8 cellular contexts compared by ENCODE assay signal in genomic region chr11:35030716-35031213, GRCh38.
DNase-seq lines count a peak whose midpoint lies in the region; ATAC-seq, FAIRE-seq and TF ChIP-seq lines count a peak whose summit lies in the region.

No MANE protein-coding gene starts in this region.

- H3K4me1 Mint-ChIP-seq in activated CD4-positive, alpha-beta T cell treated with anti-CD3 and anti-CD28 coated beads, Interleukin-2, amount 10 ng/mL, durations not matched to agents 7 days and 5 days = peaks cover 52% of the 10 kb centered on the region
- H3K4me1 Mint-ChIP-seq in stimulated activated memory B cell treated with anti-CD40 and anti-IgM and Interleukin-4, amounts not matched to agents 10 μg/mL and 1 μg/mL and 100 μg/mL, for 72 hours = peaks cover 39% of the 10 kb centered on the region
- peaks cover 13% of the 10 kb centered on the region for H3K4me1 Mint-ChIP-seq in Caco-2 (ENCODE audit: low read depth, unreplicated experiment)

- no peaks in the 10 kb centered on the region for H3K27me3 ChIP-seq in foreskin keratinocyte
- H3K27me3 ChIP-seq in Caco-2 (replicated peaks; ENCODE audit: control insufficient read depth, insufficient read depth, low read length) = no peaks in the 10 kb centered on the region; the same call in 1 of the 2 replicates

- H3K4me3 ChIP-seq in AG10803 (ENCODE audit: low read length) (no peak overlapping the region), Caco-2 (ENCODE audit: low read depth, low read length) (no peak overlapping the region)

- CTCF ChIA-PET in activated CD4-positive, alpha-beta T cell treated with anti-CD3 and anti-CD28 coated beads, Interleukin-2, amount 10 ng/mL, durations not matched to agents 7 days and 5 days (lab: Charles Lee) = interaction anchor here (0.6 to 5.2 kb wide), 10 partner anchors 8 to 966 kb away, joined by 3 to 23 read pairs (median 5); no protein-coding TSS in a partner anchor
- CTCF ChIA-PET in Caco-2 (lab: Charles Lee) = no interaction called here

- peak; percentile 87 for ATAC-seq in foreskin keratinocyte
- peak; percentile 68 for ATAC-seq in stimulated activated memory B cell treated with anti-CD40 and anti-IgM and Interleukin-4, amounts not matched to agents 10 μg/mL and 1 μg/mL and 100 μg/mL, for 72 hours

- H3K4me3 Mint-ChIP-seq in activated CD4-positive, alpha-beta T cell treated with anti-CD3 and anti-CD28 coated beads, Interleukin-2, amount 10 ng/mL, durations not matched to agents 7 days and 5 days = peak overlapping the region; percentile 12
- peak overlapping the region; percentile 45 for H3K4me3 Mint-ChIP-seq in stimulated activated memory B cell treated with anti-CD40 and anti-IgM and Interleukin-4, amounts not matched to agents 10 μg/mL and 1 μg/mL and 100 μg/mL, for 72 hours
- no peak overlapping the region for H3K4me3 Mint-ChIP-seq in Caco-2 (ENCODE audit: unreplicated experiment)

- peak overlapping the region; percentile 78 for H3K27ac Mint-ChIP-seq in activated CD4-positive, alpha-beta T cell treated with anti-CD3 and anti-CD28 coated beads, Interleukin-2, amount 10 ng/mL, durations not matched to agents 7 days and 5 days
- peak overlapping the region; percentile 71 for H3K27ac Mint-ChIP-seq in stimulated activated memory B cell treated with anti-CD40 and anti-IgM and Interleukin-4, amounts not matched to agents 10 μg/mL and 1 μg/mL and 100 μg/mL, for 72 hours
- no peak overlapping the region for H3K27ac Mint-ChIP-seq in Caco-2 (ENCODE audit: unreplicated experiment)

- TF ChIP-seq CTCF in AG10803 (conservative IDR thresholded peaks at IDR 0.05; ENCODE audit: low read length) (no peak), foreskin keratinocyte (conservative IDR thresholded peaks at IDR 0.05) (no peak), Caco-2 (IDR thresholded peaks at IDR 0.05; ENCODE audit: insufficient read depth in 1 of 2, low read depth in 1 of 2, low read length in 1 of 2, severe bottlenecking in 1 of 2, unreplicated experiment in 1 of 2) (no peak)

- DNase-seq in AG10803 (ENCODE audit: low read depth) = peak; percentile 90
- DNase-seq in HTR-8/SVneo (ENCODE audit: insufficient read length, low spot score) = peak; percentile 75
- DNase-seq in activated CD4-positive, alpha-beta T cell treated with anti-CD3 and anti-CD28 coated beads, Interleukin-2, amount 10 ng/mL, durations not matched to agents 7 days and 5 days = no peak
- peak; percentile 94 to 98 for DNase-seq in foreskin keratinocyte
- DNase-seq in Caco-2 = no peak
- no peak for DNase-seq in activated CD8-positive, alpha-beta memory T cell treated with anti-CD3 and anti-CD28 coated beads for 24 hours
- DNase-seq in NCI-H187 (lab: John Stamatoyannopoulos, UW) = no peak

- intact Hi-C loops in Caco-2 (cut with micrococcal nuclease; ENCODE audit: unreplicated experiment) = no loop called here

- peaks cover 21% of the 10 kb centered on the region for H3K9me3 Mint-ChIP-seq in activated CD4-positive, alpha-beta T cell treated with anti-CD3 and anti-CD28 coated beads, Interleukin-2, amount 10 ng/mL, durations not matched to agents 7 days and 5 days
- H3K9me3 Mint-ChIP-seq in stimulated activated memory B cell treated with anti-CD40 and anti-IgM and Interleukin-4, amounts not matched to agents 10 μg/mL and 1 μg/mL and 100 μg/mL, for 72 hours = peaks cover 12% of the 10 kb centered on the region
- H3K9me3 Mint-ChIP-seq in Caco-2 (ENCODE audit: unreplicated experiment) = peaks cover 14% of the 10 kb centered on the region

- peaks cover 34% of the 10 kb centered on the region for H3K4me1 ChIP-seq in foreskin keratinocyte
- H3K4me1 ChIP-seq in Caco-2 = 0 out of 2 replicates have a peak, but pooled peaks cover 4% of the 10 kb centered on the region

- H3K27me3 Mint-ChIP-seq in activated CD4-positive, alpha-beta T cell treated with anti-CD3 and anti-CD28 coated beads, Interleukin-2, amount 10 ng/mL, durations not matched to agents 7 days and 5 days = peaks cover 2% of the 10 kb centered on the region
- no peaks in the 10 kb centered on the region for H3K27me3 Mint-ChIP-seq in stimulated activated memory B cell treated with anti-CD40 and anti-IgM and Interleukin-4, amounts not matched to agents 10 μg/mL and 1 μg/mL and 100 μg/mL, for 72 hours
- H3K27me3 Mint-ChIP-seq in Caco-2 (ENCODE audit: insufficient read depth, unreplicated experiment) = no peaks in the 10 kb centered on the region

- H3K36me3 Mint-ChIP-seq in activated CD4-positive, alpha-beta T cell treated with anti-CD3 and anti-CD28 coated beads, Interleukin-2, amount 10 ng/mL, durations not matched to agents 7 days and 5 days (ENCODE audit: low read depth) = peaks cover 28% of the 10 kb centered on the region
- H3K36me3 Mint-ChIP-seq in stimulated activated memory B cell treated with anti-CD40 and anti-IgM and Interleukin-4, amounts not matched to agents 10 μg/mL and 1 μg/mL and 100 μg/mL, for 72 hours = no peaks in the 10 kb centered on the region
- no peaks in the 10 kb centered on the region for H3K36me3 Mint-ChIP-seq in Caco-2 (ENCODE audit: insufficient read depth, unreplicated experiment)

- no peak for FAIRE-seq in HTR-8/SVneo (lab: Jason Lieb, UNC)

- peak overlapping the region; percentile 97 for H3K27ac ChIP-seq in foreskin keratinocyte

- H3K36me3 ChIP-seq in Caco-2 (ENCODE audit: control insufficient read depth, insufficient read depth, low read length) = no peaks in the 10 kb centered on the region

- H3K9me3 ChIP-seq in Caco-2 = no peaks in the 10 kb centered on the region

- POLR2A ChIA-PET in activated CD4-positive, alpha-beta T cell treated with anti-CD3 and anti-CD28 coated beads, Interleukin-2, amount 10 ng/mL, durations not matched to agents 7 days and 5 days (lab: Charles Lee) = no interaction called here
- POLR2A ChIA-PET in Caco-2 (lab: Charles Lee) = no interaction called here

- BruUV-seq in Caco-2 (replicated peaks; lab: Mats Ljungman, UMichigan) = no TSS peak

Comparison
In these comparisons a context has a peak if more than half of its experiments do, and no peak if none do; other contexts are left out.
1. DNase-seq: peak in AG10803 (single experiment), HTR-8/SVneo (single experiment) and foreskin keratinocyte (2 of 2); none in activated CD4-positive, alpha-beta T cell treated with anti-CD3 and anti-CD28 coated beads, Interleukin-2, amount 10 ng/mL, durations not matched to agents 7 days and 5 days (single experiment), Caco-2 (0 of 2), activated CD8-positive, alpha-beta memory T cell treated with anti-CD3 and anti-CD28 coated beads for 24 hours (single experiment) and NCI-H187 (0 of 2).